Comparison of ENCODE assay signal across 1 cellular context in the genomic region with DNA sequence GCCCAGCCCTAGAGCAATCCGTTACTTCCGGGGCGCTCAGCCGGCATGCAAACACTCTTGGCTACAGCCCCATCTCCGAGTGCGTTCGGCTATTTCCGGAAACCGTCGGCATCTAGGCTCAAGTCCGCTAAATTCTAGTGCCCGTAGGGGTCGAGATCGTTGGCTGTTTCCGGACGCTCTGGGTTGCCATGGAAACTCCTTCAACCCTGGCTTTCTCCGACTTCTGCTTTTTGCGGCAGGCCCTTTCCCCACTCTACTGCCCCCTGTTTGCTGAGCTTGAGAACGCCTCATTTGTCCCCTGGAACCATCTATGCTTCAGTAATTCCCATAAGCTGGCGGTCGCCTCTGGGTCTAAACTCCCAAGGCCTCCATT.
TF ChIP-seq lines count a peak whose summit lies in the region.

No MANE protein-coding gene starts in this region.

TF ChIP-seq in K562, 482 proteins besides CTCF, POLR2A, EP300 and RAD21 (continued from another document):
- TF ChIP-seq, protein P1, sequence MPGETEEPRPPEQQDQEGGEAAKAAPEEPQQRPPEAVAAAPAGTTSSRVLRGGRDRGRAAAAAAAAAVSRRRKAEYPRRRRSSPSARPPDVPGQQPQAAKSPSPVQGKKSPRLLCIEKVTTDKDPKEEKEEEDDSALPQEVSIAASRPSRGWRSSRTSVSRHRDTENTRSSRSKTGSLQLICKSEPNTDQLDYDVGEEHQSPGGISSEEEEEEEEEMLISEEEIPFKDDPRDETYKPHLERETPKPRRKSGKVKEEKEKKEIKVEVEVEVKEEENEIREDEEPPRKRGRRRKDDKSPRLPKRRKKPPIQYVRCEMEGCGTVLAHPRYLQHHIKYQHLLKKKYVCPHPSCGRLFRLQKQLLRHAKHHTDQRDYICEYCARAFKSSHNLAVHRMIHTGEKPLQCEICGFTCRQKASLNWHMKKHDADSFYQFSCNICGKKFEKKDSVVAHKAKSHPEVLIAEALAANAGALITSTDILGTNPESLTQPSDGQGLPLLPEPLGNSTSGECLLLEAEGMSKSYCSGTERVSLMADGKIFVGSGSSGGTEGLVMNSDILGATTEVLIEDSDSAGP (CRISPR knock-in tag; IDR thresholded peaks at IDR 0.05) = no peak
- peak; percentile 85 for TF ChIP-seq POLR2H (tag; IDR thresholded peaks at IDR 0.05; ENCODE audit: low read depth)
- TF ChIP-seq, protein P2, sequence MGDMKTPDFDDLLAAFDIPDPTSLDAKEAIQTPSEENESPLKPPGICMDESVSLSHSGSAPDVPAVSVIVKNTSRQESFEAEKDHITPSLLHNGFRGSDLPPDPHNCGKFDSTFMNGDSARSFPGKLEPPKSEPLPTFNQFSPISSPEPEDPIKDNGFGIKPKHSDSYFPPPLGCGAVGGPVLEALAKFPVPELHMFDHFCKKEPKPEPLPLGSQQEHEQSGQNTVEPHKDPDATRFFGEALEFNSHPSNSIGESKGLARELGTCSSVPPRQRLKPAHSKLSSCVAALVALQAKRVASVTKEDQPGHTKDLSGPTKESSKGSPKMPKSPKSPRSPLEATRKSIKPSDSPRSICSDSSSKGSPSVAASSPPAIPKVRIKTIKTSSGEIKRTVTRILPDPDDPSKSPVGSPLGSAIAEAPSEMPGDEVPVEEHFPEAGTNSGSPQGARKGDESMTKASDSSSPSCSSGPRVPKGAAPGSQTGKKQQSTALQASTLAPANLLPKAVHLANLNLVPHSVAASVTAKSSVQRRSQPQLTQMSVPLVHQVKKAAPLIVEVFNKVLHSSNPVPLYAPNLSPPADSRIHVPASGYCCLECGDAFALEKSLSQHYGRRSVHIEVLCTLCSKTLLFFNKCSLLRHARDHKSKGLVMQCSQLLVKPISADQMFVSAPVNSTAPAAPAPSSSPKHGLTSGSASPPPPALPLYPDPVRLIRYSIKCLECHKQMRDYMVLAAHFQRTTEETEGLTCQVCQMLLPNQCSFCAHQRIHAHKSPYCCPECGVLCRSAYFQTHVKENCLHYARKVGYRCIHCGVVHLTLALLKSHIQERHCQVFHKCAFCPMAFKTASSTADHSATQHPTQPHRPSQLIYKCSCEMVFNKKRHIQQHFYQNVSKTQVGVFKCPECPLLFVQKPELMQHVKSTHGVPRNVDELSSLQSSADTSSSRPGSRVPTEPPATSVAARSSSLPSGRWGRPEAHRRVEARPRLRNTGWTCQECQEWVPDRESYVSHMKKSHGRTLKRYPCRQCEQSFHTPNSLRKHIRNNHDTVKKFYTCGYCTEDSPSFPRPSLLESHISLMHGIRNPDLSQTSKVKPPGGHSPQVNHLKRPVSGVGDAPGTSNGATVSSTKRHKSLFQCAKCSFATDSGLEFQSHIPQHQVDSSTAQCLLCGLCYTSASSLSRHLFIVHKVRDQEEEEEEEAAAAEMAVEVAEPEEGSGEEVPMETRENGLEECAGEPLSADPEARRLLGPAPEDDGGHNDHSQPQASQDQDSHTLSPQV (IDR thresholded peaks at IDR 0.05) = no peak
- TF ChIP-seq, protein P3, sequence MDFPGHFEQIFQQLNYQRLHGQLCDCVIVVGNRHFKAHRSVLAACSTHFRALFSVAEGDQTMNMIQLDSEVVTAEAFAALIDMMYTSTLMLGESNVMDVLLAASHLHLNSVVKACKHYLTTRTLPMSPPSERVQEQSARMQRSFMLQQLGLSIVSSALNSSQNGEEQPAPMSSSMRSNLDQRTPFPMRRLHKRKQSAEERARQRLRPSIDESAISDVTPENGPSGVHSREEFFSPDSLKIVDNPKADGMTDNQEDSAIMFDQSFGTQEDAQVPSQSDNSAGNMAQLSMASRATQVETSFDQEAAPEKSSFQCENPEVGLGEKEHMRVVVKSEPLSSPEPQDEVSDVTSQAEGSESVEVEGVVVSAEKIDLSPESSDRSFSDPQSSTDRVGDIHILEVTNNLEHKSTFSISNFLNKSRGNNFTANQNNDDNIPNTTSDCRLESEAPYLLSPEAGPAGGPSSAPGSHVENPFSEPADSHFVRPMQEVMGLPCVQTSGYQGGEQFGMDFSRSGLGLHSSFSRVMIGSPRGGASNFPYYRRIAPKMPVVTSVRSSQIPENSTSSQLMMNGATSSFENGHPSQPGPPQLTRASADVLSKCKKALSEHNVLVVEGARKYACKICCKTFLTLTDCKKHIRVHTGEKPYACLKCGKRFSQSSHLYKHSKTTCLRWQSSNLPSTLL (IDR thresholded peaks at IDR 0.05) = no peak
- TF ChIP-seq CXXC5 (CRISPR knock-in tag; IDR thresholded peaks at IDR 0.05) = peak; percentile 48
- no peak for TF ChIP-seq ASH1L (IDR thresholded peaks at IDR 0.05; ENCODE audit: borderline replicate concordance, low read depth, partially characterized antibody)
- TF ChIP-seq STAG1 (CRISPR knock-in tag; IDR thresholded peaks at IDR 0.05; ENCODE audit: borderline replicate concordance) = no peak
- TF ChIP-seq ETV1 (tag; conservative IDR thresholded peaks at IDR 0.05; ENCODE audit: low read depth) = peak; percentile 96
- TF ChIP-seq, protein P4, sequence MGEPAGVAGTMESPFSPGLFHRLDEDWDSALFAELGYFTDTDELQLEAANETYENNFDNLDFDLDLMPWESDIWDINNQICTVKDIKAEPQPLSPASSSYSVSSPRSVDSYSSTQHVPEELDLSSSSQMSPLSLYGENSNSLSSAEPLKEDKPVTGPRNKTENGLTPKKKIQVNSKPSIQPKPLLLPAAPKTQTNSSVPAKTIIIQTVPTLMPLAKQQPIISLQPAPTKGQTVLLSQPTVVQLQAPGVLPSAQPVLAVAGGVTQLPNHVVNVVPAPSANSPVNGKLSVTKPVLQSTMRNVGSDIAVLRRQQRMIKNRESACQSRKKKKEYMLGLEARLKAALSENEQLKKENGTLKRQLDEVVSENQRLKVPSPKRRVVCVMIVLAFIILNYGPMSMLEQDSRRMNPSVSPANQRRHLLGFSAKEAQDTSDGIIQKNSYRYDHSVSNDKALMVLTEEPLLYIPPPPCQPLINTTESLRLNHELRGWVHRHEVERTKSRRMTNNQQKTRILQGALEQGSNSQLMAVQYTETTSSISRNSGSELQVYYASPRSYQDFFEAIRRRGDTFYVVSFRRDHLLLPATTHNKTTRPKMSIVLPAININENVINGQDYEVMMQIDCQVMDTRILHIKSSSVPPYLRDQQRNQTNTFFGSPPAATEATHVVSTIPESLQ (CRISPR knock-in tag; IDR thresholded peaks at IDR 0.05) = 0 out of 2 replicates have a peak, but pooled peaks have one; percentile 27
- no peak for TF ChIP-seq BCOR (IDR thresholded peaks at IDR 0.05)
- TF ChIP-seq ZZZ3 (IDR thresholded peaks at IDR 0.05) = no peak; the same call in 1 of the 2 replicates
- no peak for TF ChIP-seq HNRNPK (IDR thresholded peaks at IDR 0.05; ENCODE audit: low read depth, low read length, poor library complexity, severe bottlenecking)
- peak; percentile 83 to 88 for TF ChIP-seq FOXK2 (conservative IDR thresholded peaks at IDR 0.05 in 1 of 2, IDR thresholded peaks at IDR 0.05 in 1 of 2; ENCODE audit: low read depth in 2 of 2)
- no peak for TF ChIP-seq PML (IDR thresholded peaks at IDR 0.05; ENCODE audit: low read length)
- no peak for TF ChIP-seq TCF7 (IDR thresholded peaks at IDR 0.05; ENCODE audit: borderline replicate concordance)
